23 cellular contexts compared by ENCODE assay signal in genomic region chr3:105593315-105593714, GRCh38.
"Had no signal": no experiment of that assay in that cellular context is flagged by ENCODE, and none has a peak within 500 bp of the region (broad histone marks: within the 10 kb centered on the region; RNA-seq: fewer than 3 reads in every experiment).

No MANE protein-coding gene starts in this region.

- H3K36me3 ChIP-seq: adrenal gland had no signal

- H3K9me3 ChIP-seq: adrenal gland had no signal

- H3K4me1 ChIP-seq: adrenal gland had no signal

- H3K27me3 ChIP-seq: adrenal gland had no signal

- ATAC-seq: activated CD8-positive, alpha-beta T cell treated with anti-CD3 and anti-CD28 coated beads, Interleukin-2, amount 10 ng/mL, durations not matched to agents 7 days and 5 days; T-helper 17 cell; WTC11 had no signal

- H3K4me2 ChIP-seq: KMS-11, PC-9 had no signal

- H3K27ac ChIP-seq: adrenal gland, KMS-11, PC-9 had no signal

- H3K4me3 ChIP-seq: adrenal gland, PC-9 had no signal

- DNase-seq: activated CD4-positive, alpha-beta T cell treated with anti-CD3 and anti-CD28 coated beads for 48 hours; activated CD4-positive, alpha-beta T cell treated with anti-CD3 and anti-CD28 coated beads, Interleukin-2, amount 50 U/mL, for 4 hours; activated CD4-positive, CD25-positive, alpha-beta regulatory T cell treated with anti-CD3 and anti-CD28 coated beads, Interleukin-2, amount 50 U/mL, for 72 hours; activated CD8-positive, alpha-beta memory T cell treated with anti-CD3 and anti-CD28 coated beads, Interleukin-2, amount 50 U/mL, for 48 hours; activated CD8-positive, alpha-beta T cell treated with anti-CD3 and anti-CD28 coated beads, Interleukin-2, amount 10 ng/mL, durations not matched to agents 7 days and 5 days; activated naive CD4-positive, alpha-beta T cell treated with anti-CD3 and anti-CD28 coated beads, Interleukin-2, amount 50 U/mL, for 16 hours; activated naive CD8-positive, alpha-beta T cell treated with anti-CD3 and anti-CD28 coated beads, Interleukin-2, amount 10 ng/mL, durations not matched to agents 7 days and 5 days; activated T-cell treated with anti-CD3 and anti-CD28 coated beads, Interleukin-2, amount 50 U/mL, for 1 hour; adrenal gland; anterior cingulate cortex; cerebellar nuclear complex; NCI-H1092; NCI-H1417; NCI-H187 treated with DMSO at 0.1 percent for 48 hours; NCI-H2081 treated with DMSO at 0.1 percent for 48 hours; NCI-H2227 treated with DMSO at 0.1 percent for 48 hours; NCI-H510A treated with DMSO at 0.1 percent for 48 hours; PC-9; SIG-M5; T-helper 17 cell; T-helper 9 cell had no signal

- H3K9ac ChIP-seq: KMS-11 had no signal
